18 cellular contexts compared by ENCODE assay signal in the genomic region with DNA sequence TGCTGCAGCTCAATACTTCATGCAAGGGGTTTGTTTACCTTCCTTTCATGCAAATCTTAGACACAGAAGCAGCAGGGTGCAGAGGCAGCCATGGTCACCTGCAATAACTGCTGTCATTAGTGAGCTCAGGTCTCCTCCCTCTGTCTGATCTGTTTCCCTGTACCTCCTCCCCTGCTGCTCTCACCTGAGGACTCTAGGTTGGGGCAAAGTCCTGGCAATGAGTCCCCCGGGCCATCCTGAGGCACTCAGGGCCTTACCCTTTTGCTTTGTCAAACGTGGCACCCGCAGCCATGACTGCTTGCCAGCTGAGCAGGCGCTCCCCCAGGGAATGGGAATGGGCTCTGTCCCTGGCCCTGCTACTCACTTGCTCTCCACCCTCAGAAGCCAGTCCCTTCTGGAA. TPM values are rescaled to one million over a fixed set of nuclear protein-coding genes. Genes with fewer than 3 reads are reported as not detected.
A peak's percentile ranks its signal among the peaks of the same experiment; 100 is the strongest.
DNase-seq lines count a peak whose midpoint lies in the region; TF ChIP-seq lines count a peak whose summit lies in the region.
"Had no signal": no experiment of that assay in that cellular context is flagged by ENCODE, and none has a peak within 500 bp of the region (broad histone marks: within the 10 kb centered on the region; RNA-seq: fewer than 3 reads in every experiment).

No MANE protein-coding gene starts in this region.

- no peak for TF ChIP-seq CTCF in PC-9 (conservative IDR thresholded peaks at IDR 0.05)

- no peak overlapping the region for H3K23ac ChIP-seq in trophoblast cell (ENCODE audit: low read length)

- H3K27me3 Mint-ChIP-seq in activated T-helper 1 cell treated with anti-CD3 and anti-CD28 coated beads, Interleukin-12 subunit alpha, Interleukin-12 subunit beta, Interleukin-2, Interleukin-4 antibody, amounts not matched to agents 30 ng/mL and 10 ng/mL and 1 ng/mL, durations not matched to agents 14 hours and 24 hours and 36 hours (ENCODE audit: insufficient read depth), result peaks cover 31% of the 10 kb centered on the region

- no peaks in the 10 kb centered on the region for H3K36me3 Mint-ChIP-seq in activated T-helper 1 cell treated with anti-CD3 and anti-CD28 coated beads, Interleukin-12 subunit alpha, Interleukin-12 subunit beta, Interleukin-2, Interleukin-4 antibody, amounts not matched to agents 30 ng/mL and 10 ng/mL and 1 ng/mL, durations not matched to agents 14 hours and 24 hours and 36 hours (ENCODE audit: low read depth)
- H3K36me3 Mint-ChIP-seq: activated CD8-positive, alpha-beta memory T cell treated with anti-CD3 and anti-CD28 coated beads, Interleukin-2, amount 10 ng/mL, durations not matched to agents 7 days and 5 days had no signal

- peaks cover 20% of the 10 kb centered on the region for H3K79me1 ChIP-seq in trophoblast cell (ENCODE audit: low read length)

- peak overlapping the region; percentile 65 for H3K18ac ChIP-seq in trophoblast cell (ENCODE audit: low read length)

- H2AK5ac ChIP-seq in trophoblast cell (ENCODE audit: low read length), result peak overlapping the region; percentile 56

- H4K12ac ChIP-seq in trophoblast cell (ENCODE audit: low read depth, low read length), result no peak overlapping the region

- H3K27ac ChIP-seq in PC-9 (no peak overlapping the region), trophoblast cell (ENCODE audit: low read depth, low read length) (no peak overlapping the region)
- H3K27ac ChIP-seq: pancreas had no signal

- H3K36me3 ChIP-seq in PC-9 (ENCODE audit: low read depth) (no peaks in the 10 kb centered on the region), trophoblast cell (ENCODE audit: control insufficient read depth in 1 of 2, insufficient read depth in 2 of 2, low read length in 2 of 2) (no peaks in the 10 kb centered on the region)
- H3K36me3 ChIP-seq: pancreas had no signal

- H3K4me1 Mint-ChIP-seq in activated T-helper 1 cell treated with anti-CD3 and anti-CD28 coated beads, Interleukin-12 subunit alpha, Interleukin-12 subunit beta, Interleukin-2, Interleukin-4 antibody, amounts not matched to agents 30 ng/mL and 10 ng/mL and 1 ng/mL, durations not matched to agents 14 hours and 24 hours and 36 hours (ENCODE audit: low read depth), result peaks cover 6% of the 10 kb centered on the region

- H2BK12ac ChIP-seq in trophoblast cell (ENCODE audit: low read length), result peak overlapping the region; percentile 87

- POLR2A ChIA-PET in PC-9 (lab: Charles Lee; ENCODE audit: unreplicated experiment), result interaction anchor here (0.6 kb wide), 1 partner anchor 759 kb away, joined by 3 read pairs; no protein-coding TSS in a partner anchor

- H3K9me3 Mint-ChIP-seq in activated T-helper 1 cell treated with anti-CD3 and anti-CD28 coated beads, Interleukin-12 subunit alpha, Interleukin-12 subunit beta, Interleukin-2, Interleukin-4 antibody, amounts not matched to agents 30 ng/mL and 10 ng/mL and 1 ng/mL, durations not matched to agents 14 hours and 24 hours and 36 hours, result no peaks in the 10 kb centered on the region
- H3K9me3 Mint-ChIP-seq: endodermal cell had no signal

- no peaks in the 10 kb centered on the region for H4K20me1 ChIP-seq in PC-9 (ENCODE audit: insufficient read depth)

- H4K91ac ChIP-seq in trophoblast cell (ENCODE audit: low read depth, low read length), result peak overlapping the region; percentile 53

- no peaks in the 10 kb centered on the region for H3K9me2 ChIP-seq in PC-9 (ENCODE audit: insufficient read depth)

- no CpG with 5 or more reads among the region's 4 CpGs for WGBS in trophoblast cell (ENCODE audit: extremely low coverage, insufficient coverage, insufficient read length)

- H2BK120ac ChIP-seq in trophoblast cell (ENCODE audit: insufficient read depth, low read length, poor library complexity), result peak overlapping the region; percentile 72

- peak overlapping the region; percentile 59 for H2BK5ac ChIP-seq in trophoblast cell (ENCODE audit: low read depth, low read length, poor library complexity)

- no peak overlapping the region for H3K4me3 Mint-ChIP-seq in activated T-helper 1 cell treated with anti-CD3 and anti-CD28 coated beads, Interleukin-12 subunit alpha, Interleukin-12 subunit beta, Interleukin-2, Interleukin-4 antibody, amounts not matched to agents 30 ng/mL and 10 ng/mL and 1 ng/mL, durations not matched to agents 14 hours and 24 hours and 36 hours
- H3K4me3 Mint-ChIP-seq: activated CD4-positive, alpha-beta T cell treated with anti-CD3 and anti-CD28 coated beads for 36 hours; activated CD8-positive, alpha-beta memory T cell treated with anti-CD3 and anti-CD28 coated beads, Interleukin-2, amount 10 ng/mL, durations not matched to agents 7 days and 5 days; endodermal cell had no signal

- H3K27me3 ChIP-seq in PC-9 (ENCODE audit: insufficient read depth, low read depth), result peaks cover 25% of the 10 kb centered on the region
- H3K27me3 ChIP-seq in trophoblast cell (ENCODE audit: insufficient read depth, low read length), result peaks cover 21% of the 10 kb centered on the region

- H3K79me2 ChIP-seq in PC-9 (ENCODE audit: low read depth) (no peaks in the 10 kb centered on the region), trophoblast cell (ENCODE audit: control insufficient read depth, insufficient read depth, low read length, poor library complexity) (peaks cover 9% of the 10 kb centered on the region)

- H3K4me1 ChIP-seq in PC-9 (replicated peaks; ENCODE audit: insufficient read depth) (peaks cover 30% of the 10 kb centered on the region), trophoblast cell (ENCODE audit: control insufficient read depth in 1 of 2, insufficient read depth in 2 of 2, low read length in 2 of 2) (peaks cover 47 to 53% of the 10 kb centered on the region in 2 experiments)

- peaks cover 18% of the 10 kb centered on the region for H3F3A ChIP-seq in PC-9 (ENCODE audit: insufficient read depth, low read depth)

- no peak overlapping the region for H3K4me3 ChIP-seq in PC-9
- H3K4me3 ChIP-seq in trophoblast cell (ENCODE audit: low read depth, low read length), result no peak overlapping the region
- H3K4me3 ChIP-seq: pancreas had no signal

- peak overlapping the region; percentile 27 for H3K4ac ChIP-seq in trophoblast cell (ENCODE audit: low read depth, low read length)

- H3K9ac ChIP-seq in trophoblast cell (ENCODE audit: low read length), result no peak overlapping the region

- intact Hi-C loops in PC-9 (cut with micrococcal nuclease; ENCODE audit: unreplicated experiment), result loop anchor here (10.0 kb wide), 1 partner anchor 178 kb away; a partner anchor contains a TSS
- intact Hi-C loops in activated T-helper 1 cell treated with anti-CD3 and anti-CD28 coated beads, Interleukin-12 subunit alpha, Interleukin-12 subunit beta, Interleukin-2, Interleukin-4 antibody, amounts not matched to agents 30 ng/mL and 10 ng/mL and 1 ng/mL, durations not matched to agents 14 hours and 24 hours and 36 hours (cut with micrococcal nuclease), result loop anchor here (10.0 kb wide), 1 partner anchor 178 kb away; a partner anchor contains a TSS

- DNase-seq in DMS79 treated with DMSO at 0.1 percent for 48 hours (lab: John Stamatoyannopoulos, UW) (peak; percentile 47), NCI-H187 (lab: John Stamatoyannopoulos, UW) (peak; percentile 17 to 37), PC-9 (no peak), trophoblast cell (peak in 1 of 2 donors; percentile 6), NCI-H2029 (lab: John Stamatoyannopoulos, UW) (no peak), HuH-7.5 (ENCODE audit: low spot score) (no peak)
- no peak for DNase-seq in activated T-helper 1 cell treated with anti-CD3 and anti-CD28 coated beads, Interleukin-12 subunit alpha, Interleukin-12 subunit beta, Interleukin-2, Interleukin-4 antibody, amounts not matched to agents 30 ng/mL and 10 ng/mL and 1 ng/mL, durations not matched to agents 14 hours and 24 hours and 36 hours (ENCODE audit: low spot score)
- DNase-seq: activated CD4-positive, alpha-beta T cell treated with anti-CD3 and anti-CD28 coated beads for 36 hours; activated CD8-positive, alpha-beta memory T cell treated with anti-CD3 and anti-CD28 coated beads, Interleukin-2, amount 10 ng/mL, durations not matched to agents 7 days and 5 days; activated effector memory CD4-positive, alpha-beta T cell treated with Interleukin-2 at 50 U/mL for 16 hours; AML-193; cerebellar nuclear complex; endodermal cell; naive thymus-derived CD4-positive, alpha-beta T cell; NCI-H1930; stimulated activated CD4-positive, alpha-beta T cell treated with anti-CD3 and anti-CD28 coated beads, Interleukin-4, amount 100 ng/mL, for 24 hours; substantia nigra had no signal

- CTCF ChIA-PET in PC-9 (lab: Charles Lee), result interaction anchor here (0.6 to 1.1 kb wide), 3 partner anchors 11 to 40 kb away, joined by 4 to 12 read pairs (median 5); no protein-coding TSS in a partner anchor

- H3K9me3 ChIP-seq in PC-9 (ENCODE audit: insufficient read depth, low read depth) (no peaks in the 10 kb centered on the region), trophoblast cell (ENCODE audit: insufficient read depth, low read depth, low read length) (no peaks in the 10 kb centered on the region)
- H3K9me3 ChIP-seq: pancreas had no signal

- BruUV-seq in PC-9 (replicated peaks; lab: Mats Ljungman, UMichigan), result no TSS peak

- H3K4me2 ChIP-seq in PC-9 (peak overlapping the region; percentile 58; the same call in 1 of the 2 replicates), trophoblast cell (ENCODE audit: low read length) (no peak overlapping the region)

- peak overlapping the region; percentile 29 for H3K14ac ChIP-seq in trophoblast cell (ENCODE audit: low read length)

- H3K27ac Mint-ChIP-seq in activated T-helper 1 cell treated with anti-CD3 and anti-CD28 coated beads, Interleukin-12 subunit alpha, Interleukin-12 subunit beta, Interleukin-2, Interleukin-4 antibody, amounts not matched to agents 30 ng/mL and 10 ng/mL and 1 ng/mL, durations not matched to agents 14 hours and 24 hours and 36 hours, result no peak overlapping the region
- H3K27ac Mint-ChIP-seq: activated CD4-positive, alpha-beta T cell treated with anti-CD3 and anti-CD28 coated beads for 36 hours; activated CD8-positive, alpha-beta memory T cell treated with anti-CD3 and anti-CD28 coated beads, Interleukin-2, amount 10 ng/mL, durations not matched to agents 7 days and 5 days; endodermal cell; naive thymus-derived CD4-positive, alpha-beta T cell had no signal

- H4K8ac ChIP-seq in trophoblast cell (ENCODE audit: low read depth, low read length), result no peak overlapping the region

- H2AFZ ChIP-seq in PC-9, result no peak overlapping the region
- no peak overlapping the region for H2AFZ ChIP-seq in trophoblast cell (ENCODE audit: insufficient read depth, low read length, poor library complexity)

RNA-seq across cellular contexts. Expression of a gene that starts 3.9 kb away (rescaled TPM):
- total RNA-seq in PC-9 (2021), result 1.0 and 1.1 TPM in 2 replicates
- polyA plus RNA-seq in trophoblast cell (2013), result 0.46 and 0.48 TPM in 2 replicates
- not detected in 2 replicates for total RNA-seq in activated T-helper 1 cell treated with anti-CD3 and anti-CD28 coated beads, Interleukin-12 subunit alpha, Interleukin-12 subunit beta, Interleukin-2, Interleukin-4 antibody, amounts not matched to agents 30 ng/mL and 10 ng/mL and 1 ng/mL, durations not matched to agents 14 hours and 24 hours and 36 hours
- total RNA-seq: activated CD4-positive, alpha-beta T cell treated with anti-CD3 and anti-CD28 coated beads for 36 hours; naive thymus-derived CD4-positive, alpha-beta T cell had no signal
- polyA plus RNA-seq: naive thymus-derived CD4-positive, alpha-beta T cell had no signal

Comparison
In these comparisons a context has a peak if more than half of its experiments do, and no peak if none do; other contexts are left out.
1. DNase-seq: peak in DMS79 treated with DMSO at 0.1 percent for 48 hours (single experiment) and NCI-H187 (2 of 2); none in PC-9 (0 of 2), activated T-helper 1 cell treated with anti-CD3 and anti-CD28 coated beads, Interleukin-12 subunit alpha, Interleukin-12 subunit beta, Interleukin-2, Interleukin-4 antibody, amounts not matched to agents 30 ng/mL and 10 ng/mL and 1 ng/mL, durations not matched to agents 14 hours and 24 hours and 36 hours (single experiment), NCI-H2029 (single experiment) and HuH-7.5 (single experiment).